1 cellular context compared by ENCODE assay signal in the genomic region with DNA sequence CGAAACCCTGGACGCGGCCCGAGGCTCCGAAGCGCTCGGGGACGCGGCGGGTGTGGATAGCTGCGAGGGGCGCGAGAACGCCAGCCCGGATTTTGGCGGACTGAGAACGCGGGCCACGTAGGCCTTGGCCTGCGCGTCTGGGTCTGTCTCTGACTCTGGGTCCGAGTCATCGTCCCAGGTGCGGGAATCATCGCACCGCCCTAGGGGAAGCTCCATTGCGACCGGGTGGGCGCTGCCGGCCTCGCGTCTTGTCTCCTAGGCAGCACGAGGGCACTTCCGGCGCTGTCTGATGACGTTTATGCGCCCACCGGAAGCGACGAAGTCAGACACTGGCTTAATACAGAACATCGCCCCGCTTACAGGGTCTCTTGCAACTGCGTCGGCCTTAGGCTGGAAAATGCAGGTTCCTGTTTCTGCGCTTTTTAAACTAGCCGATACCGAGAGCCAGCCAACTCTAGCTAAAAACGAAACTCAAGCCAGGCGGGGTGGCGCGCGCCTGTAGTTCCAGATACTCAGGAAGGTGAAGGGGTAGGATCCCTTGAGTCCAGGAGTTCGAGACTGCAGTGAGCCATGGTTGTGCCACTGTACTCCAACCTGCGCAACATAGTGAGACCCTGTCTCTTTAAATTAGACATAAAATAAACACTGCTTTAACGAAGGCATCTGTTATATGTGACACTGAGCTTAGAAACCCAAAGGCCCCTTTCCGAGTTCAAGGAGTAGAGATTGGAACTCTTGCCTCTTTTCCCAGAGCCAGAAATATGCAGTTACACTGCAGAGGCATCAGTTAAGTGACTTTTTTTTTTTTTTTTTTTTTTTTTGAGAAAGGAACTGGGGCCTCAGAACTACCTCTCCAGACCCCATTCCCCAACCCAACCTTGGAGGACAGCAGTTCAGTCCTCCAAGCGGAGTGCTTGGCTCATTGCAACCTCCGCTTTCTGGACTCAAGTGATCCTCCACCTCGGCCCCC.
TF ChIP-seq lines count a peak whose summit lies in the region.

TSS of gene FBXW9 (minus strand) at position 266 of the 970 bp plus-strand sequence. CDS start at position 216, 50 bp downstream.

TF ChIP-seq in GM23338, 12 proteins besides CTCF, POLR2A, EP300 and RAD21 (continued from another document):
- TF ChIP-seq ETS1 (IDR thresholded peaks at IDR 0.05) (peak; percentile 76), ZNF114 (CRISPR knock-in tag; IDR thresholded peaks at IDR 0.05) (no peak), EZH2phosphoT487 (IDR thresholded peaks at IDR 0.05; ENCODE audit: unreplicated experiment) (no peak), REST (IDR thresholded peaks at IDR 0.05; ENCODE audit: unreplicated experiment) (no peak)
